In the genomic region with DNA sequence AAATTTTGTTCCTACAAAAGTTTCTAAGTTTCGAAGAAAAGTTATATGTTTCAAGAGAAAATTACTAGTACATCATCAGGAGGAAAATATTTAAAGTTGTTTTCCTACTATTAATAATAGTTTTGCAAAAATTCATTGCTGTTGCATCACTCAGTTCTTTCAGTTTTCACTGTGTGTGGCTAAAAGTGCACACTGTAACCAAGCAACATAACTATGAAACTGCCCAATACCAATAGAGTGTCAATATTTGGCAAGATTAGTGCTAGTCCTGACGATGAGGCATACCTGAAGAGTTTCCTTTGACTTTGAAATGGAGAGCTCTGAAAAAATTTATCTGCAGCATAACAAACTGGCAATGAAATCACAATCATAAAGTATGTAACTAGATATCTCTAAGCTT, we compare ENCODE assay signal across 14 cellular contexts.
DNase-seq lines count a peak whose midpoint lies in the region; ATAC-seq and TF ChIP-seq lines count a peak whose summit lies in the region.
"Had no signal": no experiment of that assay in that cellular context is flagged by ENCODE, and none has a peak within 500 bp of the region (broad histone marks: within the 10 kb centered on the region; RNA-seq: fewer than 3 reads in every experiment).

No MANE protein-coding gene starts in this region.

- ATAC-seq in GM18520 (IDR thresholded peaks at IDR 0.05; ENCODE audit: unreplicated experiment) = peak; percentile 82
- ATAC-seq in HG03045 (IDR thresholded peaks at IDR 0.05; ENCODE audit: unreplicated experiment) = peak; percentile 85
- ATAC-seq in HG03139 (IDR thresholded peaks at IDR 0.05; ENCODE audit: unreplicated experiment) = no peak
- ATAC-seq: pancreas; stimulated activated memory B cell treated with anti-CD40 and anti-IgM and Interleukin-4, amounts not matched to agents 10 μg/mL and 1 μg/mL and 100 μg/mL, for 72 hours had no signal

- 74 to 75% methylated on average over 2 of the region's 2 CpGs for WGBS in lower leg skin, 2 donors

- no peak for TF ChIP-seq POLR2A in lower leg skin (IDR thresholded peaks at IDR 0.05)

- DNase-seq in GM20000 (ENCODE audit: low spot score) (peak; percentile 23), cardiac fibroblast (ENCODE audit: low read depth in 2 of 2) (peak; percentile 18 to 32), lower leg skin (ENCODE audit: low spot score in 2 of 2) (no peak), LoVo (ENCODE audit: low spot score) (no peak)
- DNase-seq in activated CD4-positive, alpha-beta T cell treated with anti-CD3 and anti-CD28 coated beads for 4 hours = no peak
- DNase-seq: activated CD4-positive, alpha-beta memory T cell treated with anti-CD3 and anti-CD28 coated beads, Interleukin-2, amount 10 ng/mL, durations not matched to agents 7 days and 5 days; CD4-positive, CD25-positive, alpha-beta regulatory T cell; KBM-7; NCI-H2081; pancreas had no signal

- TF ChIP-seq CTCF in GM20000 (IDR thresholded peaks at IDR 0.05; ENCODE audit: extremely low read depth, missing control alignments) (no peak), cardiac fibroblast (IDR thresholded peaks at IDR 0.05; ENCODE audit: low read depth, low read length) (no peak), lower leg skin (IDR thresholded peaks at IDR 0.05) (no peak)

- no peak overlapping the region for H3K4me3 ChIP-seq in cardiac fibroblast (replicated peaks in 1 of 2; ENCODE audit: low read depth in 2 of 2, low read length in 2 of 2)
- no peak overlapping the region for H3K4me3 ChIP-seq in lower leg skin (ENCODE audit: low read depth, poor library complexity, severe bottlenecking)
- H3K4me3 ChIP-seq: pancreas had no signal

- intact Hi-C loops in lower leg skin (cut with DNase I; ENCODE audit: low total_unique reads) = no loop called here

Comparison
In these comparisons a context has a peak if more than half of its experiments do, and no peak if none do; other contexts are left out.
1. DNase-seq: peak in GM20000 (single experiment) and cardiac fibroblast (2 of 2); none in activated CD4-positive, alpha-beta T cell treated with anti-CD3 and anti-CD28 coated beads for 4 hours (0 of 2), lower leg skin (0 of 2) and LoVo (single experiment).